In genomic region chr12:89307665-89308253, GRCh38 we compare ENCODE assay signal across 20 cellular contexts. TPM values are rescaled to one million over a fixed set of nuclear protein-coding genes. Genes with fewer than 3 reads are reported as not detected.
DNase-seq lines count a peak whose midpoint lies in the region; ATAC-seq and TF ChIP-seq lines count a peak whose summit lies in the region.
"Had no signal": no experiment of that assay in that cellular context is flagged by ENCODE, and none has a peak within 500 bp of the region (broad histone marks: within the 10 kb centered on the region; RNA-seq: fewer than 3 reads in every experiment).

No MANE protein-coding gene starts in this region.

- intact Hi-C loops in activated naive CD4-positive, alpha-beta T cell treated with anti-CD3 and anti-CD28 coated beads for 36 hours (cut with micrococcal nuclease) = loop anchor here (2.0 kb wide), 1 partner anchor 27 kb away; no protein-coding TSS in a partner anchor
- intact Hi-C loops in transverse colon (cut with DNase I; ENCODE audit: low total_unique reads) = no loop called here

- H3K27me3 Mint-ChIP-seq in activated naive CD4-positive, alpha-beta T cell treated with anti-CD3 and anti-CD28 coated beads for 36 hours (ENCODE audit: low read depth) = no peaks in the 10 kb centered on the region
- peaks cover 2% of the 10 kb centered on the region for H3K27me3 Mint-ChIP-seq in activated naive CD8-positive, alpha-beta T cell treated with anti-CD3 and anti-CD28 coated beads, Interleukin-2, amount 50 U/mL, for 24 hours
- H3K27me3 Mint-ChIP-seq: activated naive CD8-positive, alpha-beta T cell had no signal

- H3K27ac ChIP-seq in Karpas-422 (ENCODE audit: low read length) = no peak overlapping the region
- H3K27ac ChIP-seq in osteoblast (ENCODE audit: low read depth, low read length) = no peak overlapping the region
- H3K27ac ChIP-seq in transverse colon = no peak overlapping the region
- H3K27ac ChIP-seq: parathyroid adenoma, stomach, uterus had no signal

- peaks cover 30% of the 10 kb centered on the region for H3K4me1 Mint-ChIP-seq in activated naive CD4-positive, alpha-beta T cell treated with anti-CD3 and anti-CD28 coated beads for 36 hours (ENCODE audit: low read depth)
- H3K4me1 Mint-ChIP-seq in activated naive CD8-positive, alpha-beta T cell treated with anti-CD3 and anti-CD28 coated beads, Interleukin-2, amount 50 U/mL, for 24 hours = peaks cover 38% of the 10 kb centered on the region

- H3K9me3 Mint-ChIP-seq in activated naive CD4-positive, alpha-beta T cell treated with anti-CD3 and anti-CD28 coated beads for 36 hours = no peaks in the 10 kb centered on the region
- H3K9me3 Mint-ChIP-seq in activated naive CD8-positive, alpha-beta T cell treated with anti-CD3 and anti-CD28 coated beads, Interleukin-2, amount 50 U/mL, for 24 hours = peaks cover 3% of the 10 kb centered on the region
- H3K9me3 Mint-ChIP-seq: IgD-negative memory B cell had no signal

- WGBS in transverse colon (ENCODE audit: low coverage in 1 of 2), 2 donors = 80 to 86% methylated on average over 7 to 8 of the region's 8 CpGs

- TF ChIP-seq EP300 in transverse colon (IDR thresholded peaks at IDR 0.05; ENCODE audit: low read depth) = no peak

- DNase-seq in activated naive CD4-positive, alpha-beta T cell treated with anti-CD3 and anti-CD28 coated beads for 36 hours = peak; percentile 28
- DNase-seq in activated naive CD4-positive, alpha-beta T cell treated with Interleukin-2 at 50 U/mL for 16 hours = no peak
- no peak for DNase-seq in Karpas-422
- DNase-seq in activated naive CD8-positive, alpha-beta T cell treated with anti-CD3 and anti-CD28 coated beads, Interleukin-2, amount 50 U/mL, for 24 hours = no peak
- DNase-seq in osteoblast (ENCODE audit: insufficient read length, low spot score, missing footprints) = no peak
- no peak for DNase-seq in pons (ENCODE audit: low spot score)
- DNase-seq in NCI-H748 (lab: John Stamatoyannopoulos, UW; ENCODE audit: unreplicated experiment) = no peak
- DNase-seq in transverse colon = no peak
- DNase-seq: central memory CD4-positive, alpha-beta T cell; effector memory CD4-positive, alpha-beta T cell; GF-D8; hippocampal formation; NCI-H1417 treated with DMSO at 0.1 percent for 48 hours; PC-3; SK-N-SH; stomach; uterus had no signal

- TF ChIP-seq CTCF in osteoblast (IDR thresholded peaks at IDR 0.05; ENCODE audit: extremely low read depth, low read depth, low read length) (no peak), transverse colon (IDR thresholded peaks at IDR 0.05) (no peak)

- H3K27me3 ChIP-seq in Karpas-422 (ENCODE audit: low read length) (no peaks in the 10 kb centered on the region; the same call in 1 of the 2 replicates), osteoblast (ENCODE audit: insufficient read depth, low read length) (no peaks in the 10 kb centered on the region), transverse colon (no peaks in the 10 kb centered on the region)
- H3K27me3 ChIP-seq: stomach, uterus had no signal

- no peak for ATAC-seq in activated naive CD8-positive, alpha-beta T cell treated with anti-CD3 and anti-CD28 coated beads, Interleukin-2, amount 50 U/mL, for 24 hours
- ATAC-seq: PC-3 had no signal

- no peaks in the 10 kb centered on the region for H3K36me3 ChIP-seq in Karpas-422 (ENCODE audit: insufficient read depth, low read length)
- H3K36me3 ChIP-seq in osteoblast (ENCODE audit: insufficient read depth, low read length) = no peaks in the 10 kb centered on the region
- H3K36me3 ChIP-seq in transverse colon = no peaks in the 10 kb centered on the region
- H3K36me3 ChIP-seq: stomach, uterus had no signal

- H3K36me3 Mint-ChIP-seq in activated naive CD4-positive, alpha-beta T cell treated with anti-CD3 and anti-CD28 coated beads for 36 hours (ENCODE audit: low read depth) = no peaks in the 10 kb centered on the region
- no peaks in the 10 kb centered on the region for H3K36me3 Mint-ChIP-seq in activated naive CD8-positive, alpha-beta T cell treated with anti-CD3 and anti-CD28 coated beads, Interleukin-2, amount 50 U/mL, for 24 hours (ENCODE audit: low read depth)
- H3K36me3 Mint-ChIP-seq: IgD-negative memory B cell had no signal

- in situ Hi-C loops in transverse colon (cut with MboI; ENCODE audit: low pct_ligation_motif_present in 1 of 4, low pct_unique_long_range_greater_than_20kb in 1 of 4, low sequenced_read_pairs in 3 of 4) = no loop called here

- H4K20me1 ChIP-seq in Karpas-422 (ENCODE audit: insufficient read depth, low read depth, low read length) (no peaks in the 10 kb centered on the region), osteoblast (ENCODE audit: insufficient read depth, low read length) (no peaks in the 10 kb centered on the region)

- H3K9me3 ChIP-seq in Karpas-422 (ENCODE audit: low read length) (no peaks in the 10 kb centered on the region), osteoblast (ENCODE audit: low read depth, low read length) (no peaks in the 10 kb centered on the region), transverse colon (no peaks in the 10 kb centered on the region)
- H3K9me3 ChIP-seq: SK-N-SH, stomach, uterus had no signal

- H2AFZ ChIP-seq in Karpas-422 (ENCODE audit: low read length) (peak overlapping the region; percentile 10; the same call in 1 of the 2 replicates), osteoblast (ENCODE audit: low read length) (peak overlapping the region; percentile 24)
- H2AFZ ChIP-seq: parathyroid adenoma had no signal

- CTCF ChIA-PET in activated naive CD4-positive, alpha-beta T cell treated with anti-CD3 and anti-CD28 coated beads for 36 hours (lab: Charles Lee) = no interaction called here

- no peak overlapping the region for H3K27ac Mint-ChIP-seq in activated naive CD4-positive, alpha-beta T cell treated with anti-CD3 and anti-CD28 coated beads for 36 hours
- H3K27ac Mint-ChIP-seq in activated naive CD8-positive, alpha-beta T cell treated with anti-CD3 and anti-CD28 coated beads, Interleukin-2, amount 50 U/mL, for 24 hours = peak overlapping the region; percentile 29
- H3K27ac Mint-ChIP-seq: activated naive CD8-positive, alpha-beta T cell had no signal

- H3K79me2 ChIP-seq in Karpas-422 (ENCODE audit: low read length) (no peaks in the 10 kb centered on the region), osteoblast (ENCODE audit: insufficient read depth, low read length) (no peaks in the 10 kb centered on the region)
- H3K79me2 ChIP-seq: parathyroid adenoma had no signal

- no peak overlapping the region for H3K4me3 Mint-ChIP-seq in activated naive CD4-positive, alpha-beta T cell treated with anti-CD3 and anti-CD28 coated beads for 36 hours
- H3K4me3 Mint-ChIP-seq in activated naive CD8-positive, alpha-beta T cell treated with anti-CD3 and anti-CD28 coated beads, Interleukin-2, amount 50 U/mL, for 24 hours = no peak overlapping the region
- H3K4me3 Mint-ChIP-seq: activated naive CD8-positive, alpha-beta T cell; IgD-negative memory B cell had no signal

- H3K4me2 ChIP-seq in Karpas-422 (ENCODE audit: low read depth, low read length, poor library complexity, severe bottlenecking) (peak overlapping the region; percentile 38), osteoblast (ENCODE audit: insufficient read depth, low read length) (no peak overlapping the region)
- H3K4me2 ChIP-seq: SK-N-SH had no signal

- no peak for TF ChIP-seq POLR2A in transverse colon (IDR thresholded peaks at IDR 0.05)

- H3K4me1 ChIP-seq in Karpas-422 (ENCODE audit: low read length) (peaks cover 16% of the 10 kb centered on the region), osteoblast (ENCODE audit: insufficient read depth, low read length) (no peaks in the 10 kb centered on the region), transverse colon (no peaks in the 10 kb centered on the region)
- H3K4me1 ChIP-seq: parathyroid adenoma, uterus had no signal

- H3K9me2 ChIP-seq in Karpas-422 (replicated peaks; ENCODE audit: insufficient read depth, low read length) = no peaks in the 10 kb centered on the region
- H3K9me2 ChIP-seq: SK-N-SH had no signal

- no peak overlapping the region for H3K9ac ChIP-seq in Karpas-422 (ENCODE audit: low read length)
- H3K9ac ChIP-seq: parathyroid adenoma, SK-N-SH had no signal

- H3K4me3 ChIP-seq in Karpas-422 (ENCODE audit: low read length) = no peak overlapping the region
- no peak overlapping the region for H3K4me3 ChIP-seq in osteoblast (ENCODE audit: insufficient read depth, low read length)
- H3K4me3 ChIP-seq in transverse colon = no peak overlapping the region
- H3K4me3 ChIP-seq: stomach, uterus had no signal

RNA-seq across cellular contexts. Expression of gene DUSP6, which starts 44.5 kb away (rescaled TPM):
- 10 to 100 TPM; 24.8 to 26.1 TPM for total RNA-seq in activated naive CD4-positive, alpha-beta T cell treated with anti-CD3 and anti-CD28 coated beads for 36 hours
- total RNA-seq in Karpas-422 (2014; rRNA removed; shearing (Covaris generic); ENCODE audit: low replicate concordance) = 67.2 and 109 TPM in 2 replicates
- 28.6 and 30.0 TPM in 2 replicates for total RNA-seq in osteoblast
- 10 to 100 TPM; 22.9 to 83.4 (median 53.2) TPM for total RNA-seq in transverse colon
